8 cellular contexts compared by ENCODE assay signal in the genomic region with DNA sequence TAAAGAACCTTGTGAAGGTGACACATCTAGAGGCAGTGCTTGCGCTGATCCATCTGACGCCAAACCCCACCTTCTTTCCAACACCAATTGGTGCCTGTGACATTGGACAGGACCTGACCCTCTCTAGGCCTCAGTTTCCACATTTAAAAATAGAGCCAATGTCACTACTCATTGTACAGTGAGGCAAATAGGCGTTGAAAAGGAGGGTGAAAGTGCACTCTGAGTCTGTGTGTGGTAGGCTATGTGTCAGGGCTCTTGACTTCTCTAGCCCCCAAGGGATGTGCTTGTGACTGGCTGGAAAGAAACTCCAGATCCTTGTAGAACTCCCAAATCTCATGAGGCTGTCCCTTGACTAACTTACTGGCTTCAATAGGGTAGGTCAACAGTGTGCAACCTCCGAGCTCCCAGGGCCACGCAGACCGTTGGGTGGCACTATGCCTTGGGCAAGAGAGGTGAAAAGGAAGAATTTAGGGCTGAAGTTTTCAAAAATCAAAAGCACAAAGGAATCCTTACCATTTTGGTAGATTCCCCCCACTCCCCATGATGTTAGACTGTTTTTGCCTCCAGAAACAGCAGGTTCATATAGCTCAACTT. TPM values are rescaled to one million over a fixed set of nuclear protein-coding genes. Genes with fewer than 3 reads are reported as not detected.
A peak's percentile ranks its signal among the peaks of the same experiment; 100 is the strongest.
DNase-seq lines count a peak whose midpoint lies in the region; ATAC-seq, FAIRE-seq and TF ChIP-seq lines count a peak whose summit lies in the region.

No MANE protein-coding gene starts in this region.

- H3K4me3 Mint-ChIP-seq in activated naive CD4-positive, alpha-beta T cell treated with anti-CD3 and anti-CD28 coated beads for 36 hours = peak overlapping the region; percentile 89

- peak overlapping the region; percentile 92 for H3K27ac Mint-ChIP-seq in activated naive CD4-positive, alpha-beta T cell treated with anti-CD3 and anti-CD28 coated beads for 36 hours

- CTCF ChIA-PET in activated naive CD4-positive, alpha-beta T cell treated with anti-CD3 and anti-CD28 coated beads for 36 hours (lab: Charles Lee) = interaction anchor here (1.0 to 2.9 kb wide), 5 partner anchors 13 to 48 kb away, joined by 3 to 10 read pairs (median 5); a partner anchor contains a TSS
- CTCF ChIA-PET in K562 (lab: Yijun Ruan, JAX; ENCODE audit: low intra/inter-chr PET ratio) = no interaction called here

- peaks cover 22% of the 10 kb centered on the region for H3K4me1 Mint-ChIP-seq in activated naive CD4-positive, alpha-beta T cell treated with anti-CD3 and anti-CD28 coated beads for 36 hours (ENCODE audit: low read depth)

- H3K4me2 ChIP-seq in K562 (ENCODE audit: insufficient read depth, low read length) = peak overlapping the region; percentile 94

- WGBS in K562 (ENCODE audit: insufficient coverage, low coverage, missing lambda C conversion rate) = 50% methylated on average over 6 of the region's 6 CpGs
- WGBS in testis, 2 donors = 35 to 40% methylated on average over 6 of the region's 6 CpGs

- H3K9ac ChIP-seq in K562 (ENCODE audit: insufficient read depth in 1 of 2, low read depth in 2 of 2, low read length in 2 of 2) = peak overlapping the region; percentile 87 to 92

- TF ChIP-seq CTCF in K562 (IDR thresholded peaks at IDR 0.05 in 2 of 3, conservative IDR thresholded peaks at IDR 0.05 in 1 of 3; ENCODE audit: insufficient read depth in 2 of 3, low read depth in 1 of 3, low read length in 3 of 3) = no peak
- no peak for TF ChIP-seq CTCF in testis (IDR thresholded peaks at IDR 0.05)

- ATAC-seq in K562 = peak; percentile 48

- no peaks in the 10 kb centered on the region for H3K27me3 Mint-ChIP-seq in activated naive CD4-positive, alpha-beta T cell treated with anti-CD3 and anti-CD28 coated beads for 36 hours (ENCODE audit: low read depth)

- H3K36me3 ChIP-seq in K562 (ENCODE audit: control insufficient read depth, insufficient read depth, low read length) (peaks cover 37% of the 10 kb centered on the region), testis (ENCODE audit: low read depth, missing control alignments) (no peaks in the 10 kb centered on the region)

- H3K4me3 ChIP-seq in K562 (peak overlapping the region; percentile 95), testis (peak overlapping the region; percentile 80 to 81)

- H3K9me1 ChIP-seq in K562 (ENCODE audit: control insufficient read depth, insufficient read depth, low read length) = no peaks in the 10 kb centered on the region

- H3K9me3 ChIP-seq in K562 (replicated peaks; ENCODE audit: control insufficient read depth, insufficient read depth, low read depth, low read length) (no peaks in the 10 kb centered on the region), testis (no peaks in the 10 kb centered on the region)

- no peak for TF ChIP-seq RAD21 in K562 (CRISPR knock-in tag; conservative IDR thresholded peaks at IDR 0.05 in 1 of 2, IDR thresholded peaks at IDR 0.05 in 1 of 2)

- no peak for TF ChIP-seq EP300 in K562 (IDR thresholded peaks at IDR 0.05; ENCODE audit: low read length)

- H3K36me3 Mint-ChIP-seq in activated naive CD4-positive, alpha-beta T cell treated with anti-CD3 and anti-CD28 coated beads for 36 hours (ENCODE audit: low read depth) = peaks cover 11% of the 10 kb centered on the region

- peak; percentile 74 for FAIRE-seq in K562 (lab: Jason Lieb, UNC)

- H3K9me3 Mint-ChIP-seq in activated naive CD4-positive, alpha-beta T cell treated with anti-CD3 and anti-CD28 coated beads for 36 hours = no peaks in the 10 kb centered on the region

- H3K27ac ChIP-seq in K562 (ENCODE audit: extremely low read depth, low read depth, low read length) (peak overlapping the region; percentile 89), testis (peak overlapping the region; percentile 77 to 84)

- H3K79me2 ChIP-seq in K562 (ENCODE audit: control insufficient read depth, insufficient read depth, low read length) = peaks cover 23% of the 10 kb centered on the region

- in situ Hi-C loops in K562 (cut with MboI) = no loop called here

- no peak for DNase-seq in activated naive CD4-positive, alpha-beta T cell treated with anti-CD3 and anti-CD28 coated beads for 36 hours
- no peak for DNase-seq in activated naive CD4-positive, alpha-beta T cell (lab: John Stamatoyannopoulos, UW)
- DNase-seq in K562 (ENCODE audit: extremely low read depth in 1 of 4, low spot score in 3 of 4) (peak in 1 of 4 experiments; percentile 50), kidney tubule cell (ENCODE audit: low spot score) (peak; percentile 20), testis (peak; percentile 22), amniotic stem cell (lab: John Stamatoyannopoulos, UW) (no peak), SK-N-DZ (ENCODE audit: low spot score) (no peak)
- DNase-seq in stimulated activated CD4-positive, alpha-beta T cell treated with anti-CD3 and anti-CD28 coated beads, Interleukin-2, amount 100 ng/mL, for 24 hours = no peak

- no TSS peak for BruUV-seq in K562 (replicated peaks; lab: Mats Ljungman, UMichigan)

- H2AFZ ChIP-seq in K562 (ENCODE audit: low read depth, low read length) = peak overlapping the region; percentile 98

- intact Hi-C loops in activated naive CD4-positive, alpha-beta T cell treated with anti-CD3 and anti-CD28 coated beads for 36 hours (cut with micrococcal nuclease) = loop anchor here (2.0 kb wide), 4 partner anchors 17 to 43 kb away; a partner anchor contains a TSS
- intact Hi-C loops in K562 (cut with micrococcal nuclease) = loop anchor here (2.0 to 5.0 kb wide), 2 partner anchors 43 to 80 kb away; no protein-coding TSS in a partner anchor
- intact Hi-C loops in testis (cut with DNase I; ENCODE audit: low total_unique reads) = no loop called here

- POLR2A ChIA-PET in K562 (lab: Yijun Ruan, JAX) = interaction anchor here (0.9 to 3.8 kb wide), 14 partner anchors 10 to 718 kb away, joined by 3 to 29 read pairs (median 4); a partner anchor contains a TSS

- H3K4me1 ChIP-seq in K562 (replicated peaks in 1 of 2; ENCODE audit: control insufficient read depth in 2 of 2, insufficient read depth in 2 of 2, low read length in 2 of 2) (peaks cover 11 to 14% of the 10 kb centered on the region in 2 experiments; a peak in 4 of 5 replicates), testis (peaks cover 12% of the 10 kb centered on the region)

- no peaks in the 10 kb centered on the region for H3K27me3 ChIP-seq in K562 (ENCODE audit: control insufficient read depth in 2 of 2, insufficient read depth in 2 of 2, low read length in 2 of 2)
- H3K27me3 ChIP-seq in testis = no peaks in the 10 kb centered on the region

- TF ChIP-seq POLR2A in K562 (conservative IDR thresholded peaks at IDR 0.05) = no peak
- TF ChIP-seq POLR2A in testis (IDR thresholded peaks at IDR 0.05) = no peak

- H4K20me1 ChIP-seq in K562 (replicated peaks; ENCODE audit: control insufficient read depth, insufficient read depth, low read length) = no peaks in the 10 kb centered on the region

RNA-seq across cellular contexts. Expression of a gene that starts 0.7 kb away (rescaled TPM):
- total RNA-seq in activated naive CD4-positive, alpha-beta T cell treated with anti-CD3 and anti-CD28 coated beads for 36 hours = 10 to 100 TPM; 60.3 to 63.0 TPM
- total RNA-seq in K562 (2011; cell fraction: chromatin; rRNA removed; ENCODE audit: low replicate concordance) = 89.6 and 158 TPM in 2 replicates
- 91.7 and 93.2 TPM in 2 replicates for total RNA-seq in K562 (2011; cell fraction: nucleolus; rRNA removed)
- total RNA-seq in K562 (2011; cell fraction: nucleoplasm; rRNA removed) = 102 and 120 TPM in 2 replicates
- total RNA-seq in K562 (2014; rRNA removed) (26.1 and 27.6 TPM in 2 replicates), K562 (2014; rRNA removed; fragmentation: Illumina TruSeq; extraction: Trizol) (28.2 and 29.4 TPM in 2 replicates), K562 (2015; rRNA removed; fragmentation: Illumina TruSeq; extraction: Trizol) (17.5 and 19.1 TPM in 2 replicates), K562 (2021) (40.3 and 43.0 TPM in 2 replicates), testis (10 to 100 TPM; 40.2 to 40.6 TPM)
- polyA plus RNA-seq in K562 (2011; rRNA removed) (50.4 and 58.4 TPM in 2 replicates), K562 (2014; fragmentation: Illumina TruSeq; extraction: Trizol) (29.7 and 35.3 TPM in 2 replicates), K562 (2014; fragmentation: Nextera tagmentation; extraction: Ambion mirVana) (10 to 100 TPM in 1 of 2 experiments, 1 to 10 TPM in 1; 6.8 to 10.2 TPM), K562 (2014; rRNA removed) (47.9 and 50.4 TPM in 2 replicates), testis (ENCODE audit: insufficient read depth, low read depth, low replicate concordance) (32.6 TPM)
- polyA plus RNA-seq in K562 (2011; cell fraction: cytosol; rRNA removed) = 36.0 and 55.5 TPM in 2 replicates
- polyA plus RNA-seq in K562 (2011; cell fraction: nucleus; rRNA removed) = 288 and 307 TPM in 2 replicates
- 18.3 and 40.2 TPM in 2 replicates for polyA plus RNA-seq in K562 (2012)
- 19.0 and 21.3 TPM in 2 replicates for polyA minus RNA-seq in K562 (2011; rRNA and poly(A)+ RNA removed)
- polyA minus RNA-seq in K562 (2011; cell fraction: cytosol; rRNA and poly(A)+ RNA removed) = 7.7 and 8.3 TPM in 2 replicates
- 35.0 and 39.9 TPM in 2 replicates for polyA minus RNA-seq in K562 (2011; cell fraction: nucleus; rRNA and poly(A)+ RNA removed)
- polyA plus RNA-seq in SK-N-DZ (2014; cell fraction: cytosol; rRNA removed) = 103 TPM in 2 replicates
- polyA plus RNA-seq in SK-N-DZ (2014; cell fraction: nucleus; rRNA removed) = 264 and 306 TPM in 2 replicates

RNA-seq across cellular contexts. Expression of a gene that starts 17.5 kb away (rescaled TPM):
- total RNA-seq in activated naive CD4-positive, alpha-beta T cell treated with anti-CD3 and anti-CD28 coated beads for 36 hours = 10 to 100 TPM; 55.2 to 56.1 TPM
- 120 and 254 TPM in 2 replicates for total RNA-seq in K562 (2011; cell fraction: chromatin; rRNA removed; ENCODE audit: low replicate concordance)
- 166 and 183 TPM in 2 replicates for total RNA-seq in K562 (2011; cell fraction: nucleolus; rRNA removed)
- total RNA-seq in K562 (2011; cell fraction: nucleoplasm; rRNA removed) = 164 and 172 TPM in 2 replicates
- 40.5 and 58.3 TPM in 2 replicates for total RNA-seq in K562 (2014; rRNA removed)
- total RNA-seq in K562 (2014; rRNA removed; fragmentation: Illumina TruSeq; extraction: Trizol) = 28.1 and 34.5 TPM in 2 replicates
- 28.8 and 30.7 TPM in 2 replicates for total RNA-seq in K562 (2015; rRNA removed; fragmentation: Illumina TruSeq; extraction: Trizol)
- total RNA-seq in K562 (2021) = 40.3 and 42.1 TPM in 2 replicates
- 56.8 and 73.8 TPM in 2 replicates for polyA plus RNA-seq in K562 (2011; rRNA removed)
- 76.8 and 97.4 TPM in 2 replicates for polyA plus RNA-seq in K562 (2011; cell fraction: cytosol; rRNA removed)
- polyA plus RNA-seq in K562 (2011; cell fraction: nucleus; rRNA removed) = 152 and 243 TPM in 2 replicates
- polyA plus RNA-seq in K562 (2012) = 60.4 and 65.3 TPM in 2 replicates
- 78.7 and 105 TPM in 2 replicates for polyA plus RNA-seq in K562 (2014; fragmentation: Illumina TruSeq; extraction: Trizol)
- 10 to 100 TPM; 41.8 to 46.7 TPM for polyA plus RNA-seq in K562 (2014; fragmentation: Nextera tagmentation; extraction: Ambion mirVana)
- 36.3 and 41.2 TPM in 2 replicates for polyA plus RNA-seq in K562 (2014; rRNA removed)
- 79.0 and 93.6 TPM in 2 replicates for polyA minus RNA-seq in K562 (2011; rRNA and poly(A)+ RNA removed)
- 38.3 and 38.9 TPM in 2 replicates for polyA minus RNA-seq in K562 (2011; cell fraction: cytosol; rRNA and poly(A)+ RNA removed)
- polyA minus RNA-seq in K562 (2011; cell fraction: nucleus; rRNA and poly(A)+ RNA removed) = 95.3 and 121 TPM in 2 replicates
- total RNA-seq in testis = 10 to 100 TPM; 65.4 to 78.1 TPM
- polyA plus RNA-seq in testis (ENCODE audit: insufficient read depth, low read depth, low replicate concordance) = 92.6 TPM
- 70.1 and 107 TPM in 2 replicates for polyA plus RNA-seq in SK-N-DZ (2014; cell fraction: cytosol; rRNA removed)
- polyA plus RNA-seq in SK-N-DZ (2014; cell fraction: nucleus; rRNA removed) = 79.2 and 96.6 TPM in 2 replicates

RNA-seq across cellular contexts. Expression of a gene that starts 30.5 kb away (rescaled TPM):
- total RNA-seq in activated naive CD4-positive, alpha-beta T cell treated with anti-CD3 and anti-CD28 coated beads for 36 hours = 100 to 1,000 TPM; 346 to 348 TPM
- total RNA-seq in K562 (2011; cell fraction: chromatin; rRNA removed; ENCODE audit: low replicate concordance) = 32.1 and 48.6 TPM in 2 replicates
- total RNA-seq in K562 (2011; cell fraction: nucleolus; rRNA removed) = 31.2 and 36.9 TPM in 2 replicates
- total RNA-seq in K562 (2011; cell fraction: nucleoplasm; rRNA removed) = 54.6 and 80.4 TPM in 2 replicates
- total RNA-seq in K562 (2014; rRNA removed) (182 and 196 TPM in 2 replicates), K562 (2014; rRNA removed; fragmentation: Illumina TruSeq; extraction: Trizol) (427 and 480 TPM in 2 replicates), K562 (2015; rRNA removed; fragmentation: Illumina TruSeq; extraction: Trizol) (371 and 389 TPM in 2 replicates), K562 (2021) (476 and 490 TPM in 2 replicates), testis (100 to 1,000 TPM in 1 of 2 donors, 10 to 100 TPM in 1; 77.4 to 107 TPM)
- polyA plus RNA-seq in K562 (2011; rRNA removed) (245 and 357 TPM in 2 replicates), K562 (2014; fragmentation: Illumina TruSeq; extraction: Trizol) (553 and 569 TPM in 2 replicates), K562 (2014; fragmentation: Nextera tagmentation; extraction: Ambion mirVana) (100 to 1,000 TPM in 1 of 2 experiments, 10 to 100 TPM in 1; 86.8 to 116 TPM), K562 (2014; rRNA removed) (419 and 568 TPM in 2 replicates), testis (ENCODE audit: insufficient read depth, low read depth, low replicate concordance) (426 TPM)
- 349 and 400 TPM in 2 replicates for polyA plus RNA-seq in K562 (2011; cell fraction: cytosol; rRNA removed)
- polyA plus RNA-seq in K562 (2011; cell fraction: nucleus; rRNA removed) = 157 and 270 TPM in 2 replicates
- 668 and 675 TPM in 2 replicates for polyA plus RNA-seq in K562 (2012)
- 90.7 and 143 TPM in 2 replicates for polyA minus RNA-seq in K562 (2011; rRNA and poly(A)+ RNA removed)
- polyA minus RNA-seq in K562 (2011; cell fraction: cytosol; rRNA and poly(A)+ RNA removed) = 143 and 157 TPM in 2 replicates
- polyA minus RNA-seq in K562 (2011; cell fraction: nucleus; rRNA and poly(A)+ RNA removed) = 12.9 and 34.8 TPM in 2 replicates
- 284 and 377 TPM in 2 replicates for polyA plus RNA-seq in SK-N-DZ (2014; cell fraction: cytosol; rRNA removed)
- 228 and 275 TPM in 2 replicates for polyA plus RNA-seq in SK-N-DZ (2014; cell fraction: nucleus; rRNA removed)

RNA-seq across cellular contexts. Expression of a gene that starts 34.2 kb away (rescaled TPM):
- 10 to 100 TPM; 60.6 TPM for total RNA-seq in activated naive CD4-positive, alpha-beta T cell treated with anti-CD3 and anti-CD28 coated beads for 36 hours
- 69.8 and 124 TPM in 2 replicates for total RNA-seq in K562 (2011; cell fraction: chromatin; rRNA removed; ENCODE audit: low replicate concordance)
- total RNA-seq in K562 (2011; cell fraction: nucleolus; rRNA removed) = 114 and 116 TPM in 2 replicates
- total RNA-seq in K562 (2011; cell fraction: nucleoplasm; rRNA removed) = 109 and 111 TPM in 2 replicates
- total RNA-seq in K562 (2014; rRNA removed) (15.2 and 23.5 TPM in 2 replicates), K562 (2014; rRNA removed; fragmentation: Illumina TruSeq; extraction: Trizol) (16.0 and 17.0 TPM in 2 replicates), K562 (2015; rRNA removed; fragmentation: Illumina TruSeq; extraction: Trizol) (20.0 and 20.1 TPM in 2 replicates), K562 (2021) (40.9 and 44.6 TPM in 2 replicates), testis (100 to 1,000 TPM in 1 of 2 donors, 10 to 100 TPM in 1; 94.8 to 103 TPM)
- polyA plus RNA-seq in K562 (2011; rRNA removed) (40.2 and 90.8 TPM in 2 replicates), K562 (2014; fragmentation: Illumina TruSeq; extraction: Trizol) (53.7 and 61.1 TPM in 2 replicates), K562 (2014; fragmentation: Nextera tagmentation; extraction: Ambion mirVana) (10 to 100 TPM in 1 of 2 experiments, 1 to 10 TPM in 1; 5.9 to 11.2 TPM), K562 (2014; rRNA removed) (28.1 and 40.0 TPM in 2 replicates), testis (ENCODE audit: insufficient read depth, low read depth, low replicate concordance) (130 TPM)
- 101 and 104 TPM in 2 replicates for polyA plus RNA-seq in K562 (2011; cell fraction: cytosol; rRNA removed)
- polyA plus RNA-seq in K562 (2011; cell fraction: nucleus; rRNA removed) = 78.5 and 87.1 TPM in 2 replicates
- polyA plus RNA-seq in K562 (2012) = 44.8 and 53.4 TPM in 2 replicates
- polyA minus RNA-seq in K562 (2011; rRNA and poly(A)+ RNA removed) = 44.2 and 47.1 TPM in 2 replicates
- 29.1 and 32.0 TPM in 2 replicates for polyA minus RNA-seq in K562 (2011; cell fraction: cytosol; rRNA and poly(A)+ RNA removed)
- polyA minus RNA-seq in K562 (2011; cell fraction: nucleus; rRNA and poly(A)+ RNA removed) = 20.1 and 28.2 TPM in 2 replicates
- polyA plus RNA-seq in SK-N-DZ (2014; cell fraction: cytosol; rRNA removed) = 35.8 and 40.7 TPM in 2 replicates
- 17.2 and 33.3 TPM in 2 replicates for polyA plus RNA-seq in SK-N-DZ (2014; cell fraction: nucleus; rRNA removed)

RNA-seq across cellular contexts. Expression of a gene that starts 49.2 kb away (rescaled TPM):
- total RNA-seq in activated naive CD4-positive, alpha-beta T cell treated with anti-CD3 and anti-CD28 coated beads for 36 hours = 1 to 10 TPM; 3.5 to 3.7 TPM
- 1.1 and 3.4 TPM in 2 replicates for total RNA-seq in K562 (2011; cell fraction: chromatin; rRNA removed; ENCODE audit: low replicate concordance)
- total RNA-seq in K562 (2011; cell fraction: nucleolus; rRNA removed) = 4.1 and 5.0 TPM in 2 replicates
- total RNA-seq in K562 (2011; cell fraction: nucleoplasm; rRNA removed) = 2.4 and 3.1 TPM in 2 replicates
- 12.3 and 15.4 TPM in 2 replicates for total RNA-seq in K562 (2014; rRNA removed)
- 5.4 and 5.6 TPM in 2 replicates for total RNA-seq in K562 (2014; rRNA removed; fragmentation: Illumina TruSeq; extraction: Trizol)
- total RNA-seq in K562 (2015; rRNA removed; fragmentation: Illumina TruSeq; extraction: Trizol) = 4.7 and 4.9 TPM in 2 replicates
- 11.0 and 12.0 TPM in 2 replicates for total RNA-seq in K562 (2021)
- 1.9 and 4.1 TPM in 2 replicates for polyA plus RNA-seq in K562 (2011; rRNA removed)
- 4.8 and 7.0 TPM in 2 replicates for polyA plus RNA-seq in K562 (2011; cell fraction: cytosol; rRNA removed)
- 2.3 and 3.2 TPM in 2 replicates for polyA plus RNA-seq in K562 (2011; cell fraction: nucleus; rRNA removed)
- 4.4 and 9.2 TPM in 2 replicates for polyA plus RNA-seq in K562 (2012)
- 6.0 and 6.2 TPM in 2 replicates for polyA plus RNA-seq in K562 (2014; fragmentation: Illumina TruSeq; extraction: Trizol)
- polyA plus RNA-seq in K562 (2014; fragmentation: Nextera tagmentation; extraction: Ambion mirVana) = 1 to 10 TPM; 1.1 to 1.3 TPM
- polyA plus RNA-seq in K562 (2014; rRNA removed) = 6.9 and 7.5 TPM in 2 replicates
- polyA minus RNA-seq in K562 (2011; rRNA and poly(A)+ RNA removed) = 1.8 and 2.4 TPM in 2 replicates
- polyA minus RNA-seq in K562 (2011; cell fraction: cytosol; rRNA and poly(A)+ RNA removed) = 2.7 and 5.1 TPM in 2 replicates
- 2.0 and 4.3 TPM in 2 replicates for polyA minus RNA-seq in K562 (2011; cell fraction: nucleus; rRNA and poly(A)+ RNA removed)
- total RNA-seq in testis = 10 to 100 TPM in 1 of 2 donors, 1 to 10 TPM in 1; 6.5 to 15.9 TPM
- 6.8 TPM for polyA plus RNA-seq in testis (ENCODE audit: insufficient read depth, low read depth, low replicate concordance)
- polyA plus RNA-seq in SK-N-DZ (2014; cell fraction: cytosol; rRNA removed) = 13.3 and 13.8 TPM in 2 replicates
- 6.0 and 7.1 TPM in 2 replicates for polyA plus RNA-seq in SK-N-DZ (2014; cell fraction: nucleus; rRNA removed)

Comparison
In these comparisons a context has a peak if more than half of its experiments do, and no peak if none do; other contexts are left out.
1. DNase-seq: peak in kidney tubule cell (single experiment) and testis (single experiment); none in activated naive CD4-positive, alpha-beta T cell treated with anti-CD3 and anti-CD28 coated beads for 36 hours (single experiment), activated naive CD4-positive, alpha-beta T cell (0 of 4), amniotic stem cell (single experiment), SK-N-DZ (single experiment) and stimulated activated CD4-positive, alpha-beta T cell treated with anti-CD3 and anti-CD28 coated beads, Interleukin-2, amount 100 ng/mL, for 24 hours (0 of 2).